In genomic region chr14:74963178-74963704, GRCh38 we compare ENCODE assay signal across 20 cellular contexts. TPM values are rescaled to one million over a fixed set of nuclear protein-coding genes. Genes with fewer than 3 reads are reported as not detected.
DNase-seq lines count a peak whose midpoint lies in the region; ATAC-seq and TF ChIP-seq lines count a peak whose summit lies in the region.
"Had no signal": no experiment of that assay in that cellular context is flagged by ENCODE, and none has a peak within 500 bp of the region (broad histone marks: within the 10 kb centered on the region; RNA-seq: fewer than 3 reads in every experiment).

No MANE protein-coding gene starts in this region.

- H3K36me3 Mint-ChIP-seq in nephron (ENCODE audit: low read depth): peaks cover 4% of the 10 kb centered on the region
- H3K36me3 Mint-ChIP-seq in activated CD4-positive, alpha-beta T cell treated with anti-CD3 and anti-CD28 coated beads for 36 hours (ENCODE audit: low read depth): no peaks in the 10 kb centered on the region
- H3K36me3 Mint-ChIP-seq: CD8-positive, alpha-beta memory T cell; naive thymus-derived CD4-positive, alpha-beta T cell; type B pancreatic cell had no signal

- no peak for DNase-seq in left ventricle myocardium superior
- DNase-seq in cardiac septum (ENCODE audit: low spot score): no peak
- DNase-seq in SK-N-SH: peak; percentile 60
- DNase-seq in NCI-H524 (lab: John Stamatoyannopoulos, UW): no peak
- no peak for DNase-seq in NCI-H2171 treated with DMSO at 0.1 percent for 48 hours (lab: John Stamatoyannopoulos, UW)
- no peak for DNase-seq in activated CD4-positive, alpha-beta T cell treated with anti-CD3 and anti-CD28 coated beads for 36 hours
- DNase-seq: adrenal gland; CD8-positive, alpha-beta memory T cell; central memory CD4-positive, alpha-beta T cell; effector CD4-positive, alpha-beta T cell; H7; head of caudate nucleus; naive thymus-derived CD4-positive, alpha-beta T cell; NCI-H1930; NCI-H446 had no signal

- no peaks in the 10 kb centered on the region for H3K36me3 ChIP-seq in SK-N-SH (replicated peaks in 1 of 2; ENCODE audit: control insufficient read depth in 1 of 2, insufficient read depth in 2 of 2, low read length in 1 of 2)
- H3K36me3 ChIP-seq: adrenal gland had no signal

- TF ChIP-seq CTCF in SK-N-SH (IDR thresholded peaks at IDR 0.05) (no peak), nephron (IDR thresholded peaks at IDR 0.05; ENCODE audit: unreplicated experiment in 3 of 3) (no peak)

- ATAC-seq in left ventricle myocardium superior (peak; percentile 24), GM19035 (IDR thresholded peaks at IDR 0.05; ENCODE audit: unreplicated experiment) (no peak)
- ATAC-seq in activated CD4-positive, alpha-beta T cell treated with anti-CD3 and anti-CD28 coated beads for 36 hours: no peak

- H3K4me1 ChIP-seq in SK-N-SH (ENCODE audit: control insufficient read depth in 1 of 2, insufficient read depth in 2 of 2, low read depth in 1 of 2, low read length in 1 of 2): peaks cover 0 to 16% of the 10 kb centered on the region in 2 experiments; a peak in 1 of 4 replicates

- H3K4me3 ChIP-seq in SK-N-SH (ENCODE audit: low read depth in 2 of 2, low read length in 1 of 2): no peak overlapping the region
- H3K4me3 ChIP-seq: adrenal gland, lung had no signal

- no peaks in the 10 kb centered on the region for H3K27me3 ChIP-seq in SK-N-SH (ENCODE audit: insufficient read depth)
- H3K27me3 ChIP-seq: adrenal gland had no signal

- intact Hi-C loops in left ventricle myocardium superior (cut with micrococcal nuclease) (no loop called here), cardiac septum (cut with DNase I) (no loop called here)
- intact Hi-C loops in activated CD4-positive, alpha-beta T cell treated with anti-CD3 and anti-CD28 coated beads for 36 hours (cut with DNase I, micrococcal nuclease): no loop called here

- peaks cover 10% of the 10 kb centered on the region for H3F3A ChIP-seq in SK-N-SH (replicated peaks; ENCODE audit: insufficient read depth)

- peaks cover 34% of the 10 kb centered on the region for H3K4me1 Mint-ChIP-seq in nephron
- H3K4me1 Mint-ChIP-seq in activated CD4-positive, alpha-beta T cell treated with anti-CD3 and anti-CD28 coated beads for 36 hours: no peaks in the 10 kb centered on the region
- H3K4me1 Mint-ChIP-seq: CD8-positive, alpha-beta memory T cell had no signal

- peak overlapping the region in 1 of 3 experiments; percentile 37 for H3K4me3 Mint-ChIP-seq in nephron
- no peak overlapping the region for H3K4me3 Mint-ChIP-seq in activated CD4-positive, alpha-beta T cell treated with anti-CD3 and anti-CD28 coated beads for 36 hours
- H3K4me3 Mint-ChIP-seq: CD8-positive, alpha-beta memory T cell; naive thymus-derived CD4-positive, alpha-beta T cell; T-helper 1 cell treated with Interleukin-12 subunit alpha and Interleukin-12 subunit beta and Interleukin-4 antibody, amounts not matched to agents 30 μg/mL and 1 μg/mL, for 36 hours; type B pancreatic cell had no signal

- POLR2A ChIA-PET in SK-N-SH (lab: Yijun Ruan, JAX): interaction anchor here (0.7 to 1.3 kb wide), 3 partner anchors 8 to 40 kb away, joined by 3 to 4 read pairs (median 3); partner anchors contain the start of genes PGF and RPS6KL1
- POLR2A ChIA-PET in activated CD4-positive, alpha-beta T cell treated with anti-CD3 and anti-CD28 coated beads for 36 hours (lab: Charles Lee): interaction anchor here (0.8 kb wide), 1 partner anchor 83 kb away, joined by 3 read pairs; no protein-coding TSS in a partner anchor

- H3K9me3 ChIP-seq in SK-N-SH: no peaks in the 10 kb centered on the region
- H3K9me3 ChIP-seq: adrenal gland had no signal

- H2AFZ ChIP-seq in SK-N-SH (ENCODE audit: low read depth): no peak overlapping the region

- TF ChIP-seq EP300 in SK-N-SH (IDR thresholded peaks at IDR 0.05; ENCODE audit: borderline replicate concordance in 1 of 2, low read depth in 1 of 2, low read length in 1 of 2): no peak

- no peaks in the 10 kb centered on the region for H4K20me1 ChIP-seq in SK-N-SH (ENCODE audit: insufficient read depth)

- WGBS in SK-N-SH (ENCODE audit: low lambda C conversion rate): 63% methylated on average over 7 of the region's 12 CpGs

- TF ChIP-seq RAD21 in SK-N-SH (IDR thresholded peaks at IDR 0.05; ENCODE audit: low read length): no peak

- H3K27me3 Mint-ChIP-seq in nephron (ENCODE audit: low read depth): peaks cover 6% of the 10 kb centered on the region
- peaks cover 2% of the 10 kb centered on the region for H3K27me3 Mint-ChIP-seq in activated CD4-positive, alpha-beta T cell treated with anti-CD3 and anti-CD28 coated beads for 36 hours

- H3K9me3 Mint-ChIP-seq in nephron: no peaks in the 10 kb centered on the region
- no peaks in the 10 kb centered on the region for H3K9me3 Mint-ChIP-seq in activated CD4-positive, alpha-beta T cell treated with anti-CD3 and anti-CD28 coated beads for 36 hours (ENCODE audit: low read depth)
- H3K9me3 Mint-ChIP-seq: CD8-positive, alpha-beta memory T cell; naive thymus-derived CD4-positive, alpha-beta T cell; T-helper 1 cell treated with Interleukin-12 subunit alpha and Interleukin-12 subunit beta and Interleukin-4 antibody, amounts not matched to agents 30 μg/mL and 1 μg/mL, for 36 hours; type B pancreatic cell had no signal

- H3K79me2 ChIP-seq in SK-N-SH (ENCODE audit: insufficient read depth): no peaks in the 10 kb centered on the region

- no peak overlapping the region; a peak in 1 of 4 replicates for H3K27ac ChIP-seq in SK-N-SH (ENCODE audit: low read depth in 2 of 2, low read length in 1 of 2)
- H3K27ac ChIP-seq: adrenal gland had no signal

- no peak overlapping the region for H3K4me2 ChIP-seq in SK-N-SH

- H3K9me2 ChIP-seq in SK-N-SH: no peaks in the 10 kb centered on the region

- CTCF ChIA-PET in SK-N-SH (lab: Yijun Ruan, JAX): interaction anchor here (0.7 to 1.8 kb wide), 5 partner anchors 8 to 129 kb away, joined by 4 to 6 read pairs (median 4); partner anchors contain the start of gene PGF
- CTCF ChIA-PET in activated CD4-positive, alpha-beta T cell treated with anti-CD3 and anti-CD28 coated beads for 36 hours (lab: Charles Lee): interaction anchor here (1.0 kb wide), 1 partner anchor 40 kb away, joined by 3 read pairs; the partner anchor contains the start of gene RPS6KL1

- H3K9ac ChIP-seq in SK-N-SH: no peak overlapping the region

- peak overlapping the region in 2 of 3 experiments; percentile 48 to 80 for H3K27ac Mint-ChIP-seq in nephron
- H3K27ac Mint-ChIP-seq in activated CD4-positive, alpha-beta T cell treated with anti-CD3 and anti-CD28 coated beads for 36 hours: no peak overlapping the region
- H3K27ac Mint-ChIP-seq: T-helper 1 cell treated with Interleukin-12 subunit alpha and Interleukin-12 subunit beta and Interleukin-4 antibody, amounts not matched to agents 30 μg/mL and 1 μg/mL, for 36 hours; type B pancreatic cell had no signal

TF ChIP-seq in SK-N-SH, 30 proteins besides CTCF, POLR2A, EP300 and RAD21 (continues in another document):
- TF ChIP-seq POLR2AphosphoS5 (IDR thresholded peaks at IDR 0.05; ENCODE audit: low read depth, low read length) (no peak), CHD2 (IDR thresholded peaks at IDR 0.05; ENCODE audit: low read length, partially characterized antibody) (no peak), MAX (IDR thresholded peaks at IDR 0.05; ENCODE audit: low read depth) (no peak), JUND (IDR thresholded peaks at IDR 0.05) (no peak), SMC3 (IDR thresholded peaks at IDR 0.05; ENCODE audit: low read depth, low read length) (no peak), NFIC (IDR thresholded peaks at IDR 0.05; ENCODE audit: borderline replicate concordance) (no peak), ZBTB33 (IDR thresholded peaks at IDR 0.05; ENCODE audit: borderline replicate concordance, low read depth) (no peak)

RNA-seq across cellular contexts. Expression of gene PGF, which starts 7.8 kb away (rescaled TPM):
- total RNA-seq in left ventricle myocardium superior (4.9 TPM), cardiac septum (9.4 TPM)
- polyA plus RNA-seq in SK-N-SH (2012; rRNA removed): 2.3 and 4.4 TPM in 2 replicates
- 2.0 and 3.5 TPM in 2 replicates for polyA plus RNA-seq in SK-N-SH (2012; cell fraction: cytosol; rRNA removed)
- polyA plus RNA-seq in SK-N-SH (2012; cell fraction: nucleus; rRNA removed): 2.6 and 3.5 TPM in 2 replicates
- under 1 TPM in 1 of 2 experiments, not detected in 1; 0.09 TPM for total RNA-seq in activated CD4-positive, alpha-beta T cell treated with anti-CD3 and anti-CD28 coated beads for 36 hours
- polyA plus RNA-seq: CD8-positive, alpha-beta memory T cell had no signal

RNA-seq across cellular contexts. Expression of gene EIF2B2, which starts 39.5 kb away (rescaled TPM):
- total RNA-seq in left ventricle myocardium superior: 34.5 TPM
- 36.4 TPM for total RNA-seq in cardiac septum
- 111 and 125 TPM in 2 replicates for polyA plus RNA-seq in SK-N-SH (2012; rRNA removed)
- 96.3 and 101 TPM in 2 replicates for polyA plus RNA-seq in SK-N-SH (2012; cell fraction: cytosol; rRNA removed)
- 86.6 and 105 TPM in 2 replicates for polyA plus RNA-seq in SK-N-SH (2012; cell fraction: nucleus; rRNA removed)
- total RNA-seq in activated CD4-positive, alpha-beta T cell treated with anti-CD3 and anti-CD28 coated beads for 36 hours: 10 to 100 TPM; 55.6 to 69.8 TPM

RNA-seq across cellular contexts. Expression of gene RPS6KL1, which starts 40.2 kb away (rescaled TPM):
- total RNA-seq in left ventricle myocardium superior: 18.6 TPM
- 19.8 TPM for total RNA-seq in cardiac septum
- 2.5 and 4.4 TPM in 2 replicates for polyA plus RNA-seq in SK-N-SH (2012; rRNA removed)
- polyA plus RNA-seq in SK-N-SH (2012; cell fraction: cytosol; rRNA removed): 1.2 and 2.1 TPM in 2 replicates
- polyA plus RNA-seq in SK-N-SH (2012; cell fraction: nucleus; rRNA removed): 12.2 and 14.8 TPM in 2 replicates
- 1 to 10 TPM; 5.6 to 6.0 TPM for total RNA-seq in activated CD4-positive, alpha-beta T cell treated with anti-CD3 and anti-CD28 coated beads for 36 hours
- polyA plus RNA-seq: CD8-positive, alpha-beta memory T cell had no signal
